Comparison of ENCODE assay signal across 27 cellular contexts in the genomic region with DNA sequence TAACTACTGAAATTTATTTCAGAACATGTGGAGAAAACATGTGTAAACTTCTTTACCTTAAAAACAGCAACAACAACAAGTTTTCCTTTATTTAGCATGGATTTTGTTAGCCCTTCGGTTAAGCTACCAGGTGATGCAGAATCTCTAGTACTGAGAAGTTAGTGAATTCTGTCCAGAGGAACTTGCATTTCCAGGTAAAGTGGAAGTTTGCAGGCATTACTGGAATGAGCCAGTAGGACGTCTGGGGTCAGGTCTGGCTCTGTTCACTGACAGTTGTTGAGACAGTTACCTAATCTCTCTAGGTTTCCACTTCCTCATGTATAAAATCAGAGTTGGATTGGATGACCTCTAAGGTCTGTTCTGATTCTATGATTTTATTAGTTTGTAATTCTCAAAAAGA.
"Had no signal": no experiment of that assay in that cellular context is flagged by ENCODE, and none has a peak within 500 bp of the region (broad histone marks: within the 10 kb centered on the region; RNA-seq: fewer than 3 reads in every experiment).

No MANE protein-coding gene starts in this region.

- DNase-seq: hypothalamus; immature natural killer cell; kidney; left colon; left lung; lower lobe of right lung; mammary epithelial cell; mesenchymal stem cell; naive B cell; natural killer cell; nephron progenitor cell; psoas muscle; right lobe of liver; stimulated activated CD4-positive, alpha-beta T cell treated with anti-CD3 and anti-CD28 coated beads, Interleukin-1b, Interleukin-23, amount 100 ng/mL, for 48 hours; stimulated activated CD4-positive, alpha-beta T cell treated with anti-CD3 and anti-CD28 coated beads, Interleukin-2, amount 100 ng/mL, for 48 hours; stimulated activated CD4-positive, alpha-beta T cell treated with anti-CD3 and anti-CD28 coated beads, Interleukin-4, amount 100 ng/mL, for 4 hours; stimulated activated CD8-positive, alpha-beta memory T cell treated with anti-CD3 and anti-CD28 coated beads, Interleukin-4, amount 100 ng/mL, for 48 hours; stimulated activated naive CD4-positive, alpha-beta T cell treated with Interleukin-2 at 50 U/mL for 16 hours; stimulated activated naive CD8-positive, alpha-beta T cell treated with anti-CD3 and anti-CD28 coated beads, Interleukin-15, amount 100 ng/mL, for 72 hours; substantia nigra; uterus had no signal

- H3K4me1 Mint-ChIP-seq: immature natural killer cell; mesothelial cell of epicardium; naive B cell; natural killer cell; stimulated activated memory B cell treated with anti-CD40 and anti-IgM and Interleukin-4, amounts not matched to agents 10 μg/mL and 1 μg/mL and 100 μg/mL, for 72 hours; stimulated activated naive CD8-positive, alpha-beta T cell treated with anti-CD3 and anti-CD28 coated beads, Interleukin-15, amount 100 ng/mL, for 72 hours had no signal

- ATAC-seq: left colon; left lung; lower lobe of right lung; natural killer cell; psoas muscle; right lobe of liver; stimulated activated memory B cell treated with anti-CD40 and anti-IgM and Interleukin-4, amounts not matched to agents 10 μg/mL and 1 μg/mL and 100 μg/mL, for 72 hours; stimulated activated naive CD8-positive, alpha-beta T cell treated with anti-CD3 and anti-CD28 coated beads, Interleukin-15, amount 100 ng/mL, for 72 hours had no signal

- H3K27ac Mint-ChIP-seq: immature natural killer cell; mesothelial cell of epicardium; naive B cell; natural killer cell; nephron progenitor cell; stimulated activated memory B cell treated with anti-CD40 and anti-IgM and Interleukin-4, amounts not matched to agents 10 μg/mL and 1 μg/mL and 100 μg/mL, for 72 hours; stimulated activated naive CD8-positive, alpha-beta T cell treated with anti-CD3 and anti-CD28 coated beads, Interleukin-15, amount 100 ng/mL, for 72 hours; type B pancreatic cell had no signal

- H3K27me3 ChIP-seq: left lung, right lobe of liver, tibial nerve, uterus had no signal

- H3K9ac ChIP-seq: parathyroid adenoma had no signal

- H3K36me3 ChIP-seq: left lung, lower lobe of right lung, right lobe of liver, tibial nerve, uterus had no signal

- H3K9me3 ChIP-seq: lower lobe of right lung, psoas muscle, right lobe of liver, tibial nerve, uterus had no signal

- H2AFZ ChIP-seq: parathyroid adenoma had no signal

- H3K9me3 Mint-ChIP-seq: stimulated activated memory B cell treated with anti-CD40 and anti-IgM and Interleukin-4, amounts not matched to agents 10 μg/mL and 1 μg/mL and 100 μg/mL, for 72 hours; type B pancreatic cell had no signal

- H3K27me3 Mint-ChIP-seq: stimulated activated memory B cell treated with anti-CD40 and anti-IgM and Interleukin-4, amounts not matched to agents 10 μg/mL and 1 μg/mL and 100 μg/mL, for 72 hours; stimulated activated naive CD8-positive, alpha-beta T cell treated with anti-CD3 and anti-CD28 coated beads, Interleukin-15, amount 100 ng/mL, for 72 hours; type B pancreatic cell had no signal

- H3K79me2 ChIP-seq: parathyroid adenoma had no signal

- H3K4me2 ChIP-seq: smooth muscle cell had no signal

- H3K4me1 ChIP-seq: left lung, lower lobe of right lung, parathyroid adenoma, psoas muscle, right lobe of liver, tibial nerve, uterus had no signal

- H3K4me3 Mint-ChIP-seq: immature natural killer cell; mesothelial cell of epicardium; naive B cell; natural killer cell; nephron progenitor cell; stimulated activated memory B cell treated with anti-CD40 and anti-IgM and Interleukin-4, amounts not matched to agents 10 μg/mL and 1 μg/mL and 100 μg/mL, for 72 hours; stimulated activated naive CD8-positive, alpha-beta T cell treated with anti-CD3 and anti-CD28 coated beads, Interleukin-15, amount 100 ng/mL, for 72 hours; type B pancreatic cell had no signal

- H3K4me3 ChIP-seq: left lung, lower lobe of right lung, psoas muscle, right lobe of liver, smooth muscle cell, tibial nerve, uterus had no signal

- H3K36me3 Mint-ChIP-seq: immature natural killer cell; mesothelial cell of epicardium; naive B cell; natural killer cell; stimulated activated memory B cell treated with anti-CD40 and anti-IgM and Interleukin-4, amounts not matched to agents 10 μg/mL and 1 μg/mL and 100 μg/mL, for 72 hours; type B pancreatic cell had no signal

- H3K27ac ChIP-seq: left lung, lower lobe of right lung, parathyroid adenoma, psoas muscle, right lobe of liver, tibial nerve, uterus had no signal
